In genomic region chr12:128823916-128824839, GRCh38 we compare ENCODE assay signal across 8 cellular contexts. TPM values are rescaled to one million over a fixed set of nuclear protein-coding genes. Genes with fewer than 3 reads are reported as not detected.
A peak's percentile ranks its signal among the peaks of the same experiment; 100 is the strongest.
DNase-seq lines count a peak whose midpoint lies in the region; ATAC-seq and TF ChIP-seq lines count a peak whose summit lies in the region.

Gene SLC15A4 (minus strand): TSS chr12:128823958. CDS start chr12:128823943, 15 bp downstream.

- DNase-seq in CD14-positive monocyte (ENCODE audit: low spot score): peak; percentile 95
- peak; percentile 99 for DNase-seq in NCI-H69 (lab: John Stamatoyannopoulos, UW)
- peak; percentile 84 for DNase-seq in activated CD4-positive, alpha-beta T cell treated with anti-CD3 and anti-CD28 coated beads, Interleukin-2, amount 50 U/mL, for 1 hour
- peak; percentile 86 for DNase-seq in dedifferentiated amniotic fluid mesenchymal stem cell (ENCODE audit: extremely low spot score)
- DNase-seq in left lobe of liver (ENCODE audit: low spot score): peak; percentile 98
- DNase-seq in stimulated activated CD4-positive, alpha-beta T cell treated with anti-CD3 and anti-CD28 coated beads, Interleukin-2, amount 100 ng/mL, for 24 hours: peak; percentile 93 to 97

- H3K9me3 Mint-ChIP-seq in CD14-positive monocyte: no peaks in the 10 kb centered on the region

- intact Hi-C loops in CD14-positive monocyte (cut with micrococcal nuclease): loop anchor here (5.0 kb wide), 3 partner anchors 33 to 52 kb away; no protein-coding TSS in a partner anchor

- peaks cover 18% of the 10 kb centered on the region in 2 donors for H3K36me3 Mint-ChIP-seq in CD14-positive monocyte

- peak within 1 kb of the TSS; percentile 86 to 96 (median 93) for H3K27ac Mint-ChIP-seq in CD14-positive monocyte

- H3K4me1 Mint-ChIP-seq in CD14-positive monocyte: peaks cover 49% of the 10 kb centered on the region

- H3K4me3 Mint-ChIP-seq in CD14-positive monocyte: peak within 1 kb of the TSS; percentile 86 to 90

- peaks cover 0 to 2% (median 1%) of the 10 kb centered on the region in 3 donors for H3K27me3 Mint-ChIP-seq in CD14-positive monocyte (ENCODE audit: low read depth in 3 of 3)

- no peak for TF ChIP-seq CTCF in CD14-positive monocyte (IDR thresholded peaks at IDR 0.05)

- peak; percentile 83 for ATAC-seq in GM19372 (IDR thresholded peaks at IDR 0.05; ENCODE audit: low read depth, unreplicated experiment)
- ATAC-seq in HG03521 (IDR thresholded peaks at IDR 0.05; ENCODE audit: unreplicated experiment): peak; percentile 74
- peak; percentile 96 for ATAC-seq in left lobe of liver

RNA-seq across cellular contexts. Expression of gene SLC15A4, which starts in this region (rescaled TPM):
- polyA plus RNA-seq in CD14-positive monocyte: 10 to 100 TPM in 1 of 2 donors, 1 to 10 TPM in 1; 5.4 to 14.8 TPM
- total RNA-seq in left lobe of liver: 11.8 TPM

Comparison
In these comparisons a context has a peak if more than half of its experiments do, and no peak if none do; other contexts are left out.
1. Peak in every context shown above with its lines: DNase-seq and ATAC-seq.